Comparison of ENCODE assay signal across 14 cellular contexts in the genomic region with DNA sequence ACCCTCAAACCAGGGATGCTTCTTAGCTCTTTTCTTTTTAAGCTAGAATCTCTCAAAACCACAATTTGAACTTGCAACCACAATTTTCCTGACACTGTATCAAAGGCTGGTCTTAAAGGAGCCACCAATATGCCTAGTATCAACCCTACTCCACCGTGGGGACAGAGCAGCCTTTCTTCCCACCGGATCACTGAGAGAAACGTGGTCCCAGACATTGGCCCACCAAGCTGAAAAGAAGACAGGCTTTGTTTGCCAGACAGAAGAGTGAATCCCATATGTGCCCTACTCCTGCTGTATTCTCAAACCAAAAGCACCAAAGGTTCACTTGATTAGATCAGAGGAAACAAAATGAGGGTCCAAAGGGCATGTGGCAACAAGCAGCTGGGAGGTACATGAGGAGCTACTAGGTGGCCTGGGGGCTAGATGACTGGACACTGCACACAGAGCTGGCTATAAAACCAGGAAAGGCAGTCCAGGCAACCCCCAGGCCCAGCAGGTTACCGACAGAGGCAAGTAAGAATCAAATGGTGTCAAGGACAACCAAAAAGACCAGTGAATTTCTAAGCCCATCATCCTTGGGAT. TPM values are rescaled to one million over a fixed set of nuclear protein-coding genes. Genes with fewer than 3 reads are reported as not detected.
A peak's percentile ranks its signal among the peaks of the same experiment; 100 is the strongest.
DNase-seq lines count a peak whose midpoint lies in the region; FAIRE-seq and TF ChIP-seq lines count a peak whose summit lies in the region.
"Had no signal": no experiment of that assay in that cellular context is flagged by ENCODE, and none has a peak within 500 bp of the region (broad histone marks: within the 10 kb centered on the region; RNA-seq: fewer than 3 reads in every experiment).

No MANE protein-coding gene starts in this region.

- peaks cover 9% of the 10 kb centered on the region for H3K27me3 Mint-ChIP-seq in endothelial cell (ENCODE audit: unreplicated experiment)
- H3K27me3 Mint-ChIP-seq in neural crest cell (ENCODE audit: low read depth) = peaks cover under 1% of the 10 kb centered on the region
- H3K27me3 Mint-ChIP-seq in mesothelial cell of epicardium (ENCODE audit: low read depth) = peaks cover 2% of the 10 kb centered on the region

- no peak overlapping the region for H2AFZ ChIP-seq in KMS-11 (ENCODE audit: low read depth)

- peaks cover 0 to 56% (median 25%) of the 10 kb centered on the region in 11 experiments; a peak in 14 of 22 replicates for H4K20me1 ChIP-seq in BLaER1 treated with 17β-estradiol and CSF1 and Interleukin-3, amounts not matched to agents 10 nM and 100 nM
- H4K20me1 ChIP-seq in KMS-11 (ENCODE audit: insufficient read depth) = no peaks in the 10 kb centered on the region

- no peak overlapping the region for H3K4me3 ChIP-seq in BLaER1 treated with 17β-estradiol and CSF1 and Interleukin-3, amounts not matched to agents 10 nM and 100 nM
- no peak overlapping the region for H3K4me3 ChIP-seq in KMS-11 (IDR thresholded peaks at IDR 0.05; ENCODE audit: insufficient read depth, low read depth, low read length)
- H3K4me3 ChIP-seq: adrenal gland had no signal

- H3K4me2 ChIP-seq in BLaER1 treated with 17β-estradiol and CSF1 and Interleukin-3, amounts not matched to agents 10 nM and 100 nM = peak overlapping the region; percentile 86 to 99 (median 95)
- H3K4me2 ChIP-seq in KMS-11 = peak overlapping the region; percentile 43

- peaks cover 34% of the 10 kb centered on the region for H3K4me1 Mint-ChIP-seq in endothelial cell (ENCODE audit: unreplicated experiment)
- peaks cover 37% of the 10 kb centered on the region for H3K4me1 Mint-ChIP-seq in neural crest cell
- H3K4me1 Mint-ChIP-seq in mesothelial cell of epicardium = peaks cover 5% of the 10 kb centered on the region

- peak overlapping the region; percentile 42 for H3K27ac Mint-ChIP-seq in endothelial cell (ENCODE audit: unreplicated experiment)
- no peak overlapping the region for H3K27ac Mint-ChIP-seq in neural crest cell (ENCODE audit: unreplicated experiment)
- no peak overlapping the region for H3K27ac Mint-ChIP-seq in mesothelial cell of epicardium

- peak overlapping the region in 8 of 11 experiments; percentile 15 to 71 (median 48); a peak in 9 of 22 replicates for H3K27ac ChIP-seq in BLaER1 treated with 17β-estradiol and CSF1 and Interleukin-3, amounts not matched to agents 10 nM and 100 nM
- peak overlapping the region; percentile 42 for H3K27ac ChIP-seq in KMS-11

- peak overlapping the region in 2 of 11 experiments; percentile 47 to 54; a peak in 2 of 22 replicates for H3K9ac ChIP-seq in BLaER1 treated with 17β-estradiol and CSF1 and Interleukin-3, amounts not matched to agents 10 nM and 100 nM
- H3K9ac ChIP-seq in KMS-11 = no peak overlapping the region

- no peak for TF ChIP-seq CTCF in KMS-11 (conservative IDR thresholded peaks at IDR 0.05; ENCODE audit: low read depth, low read length)
- no peak for TF ChIP-seq CTCF in endothelial cell (IDR thresholded peaks at IDR 0.05; ENCODE audit: unreplicated experiment)
- no peak for TF ChIP-seq CTCF in neural crest cell (conservative IDR thresholded peaks at IDR 0.05)
- no peak for TF ChIP-seq CTCF in mesothelial cell of epicardium (IDR thresholded peaks at IDR 0.05; ENCODE audit: unreplicated experiment)

- H3K36me3 ChIP-seq in BLaER1 treated with 17β-estradiol and CSF1 and Interleukin-3, amounts not matched to agents 10 nM and 100 nM = peaks cover 48 to 63% (median 55%) of the 10 kb centered on the region in 11 experiments
- no peaks in the 10 kb centered on the region for H3K36me3 ChIP-seq in KMS-11 (ENCODE audit: insufficient read depth)

- no peaks in the 10 kb centered on the region for H3K9me3 ChIP-seq in BLaER1 treated with 17β-estradiol and CSF1 and Interleukin-3, amounts not matched to agents 10 nM and 100 nM (replicated peaks in 1 of 11)
- H3K9me3 ChIP-seq: adrenal gland had no signal

- no peak for FAIRE-seq in frontal cortex (lab: Jason Lieb, UNC)

- peak overlapping the region; percentile 42 for H3K4me3 Mint-ChIP-seq in endothelial cell (ENCODE audit: unreplicated experiment)
- peak overlapping the region; percentile 77 for H3K4me3 Mint-ChIP-seq in neural crest cell
- no peak overlapping the region for H3K4me3 Mint-ChIP-seq in mesothelial cell of epicardium

- no peaks in the 10 kb centered on the region for H3K79me2 ChIP-seq in KMS-11 (ENCODE audit: insufficient read depth, low read depth)

- H3K27me3 ChIP-seq in BLaER1 treated with 17β-estradiol and CSF1 and Interleukin-3, amounts not matched to agents 10 nM and 100 nM = no peaks in the 10 kb centered on the region
- H3K27me3 ChIP-seq in KMS-11 (ENCODE audit: insufficient read depth, low read depth) = no peaks in the 10 kb centered on the region
- H3K27me3 ChIP-seq: adrenal gland had no signal

- H3K4me1 ChIP-seq in BLaER1 treated with 17β-estradiol and CSF1 and Interleukin-3, amounts not matched to agents 10 nM and 100 nM = peaks cover 43 to 58% (median 51%) of the 10 kb centered on the region in 10 experiments
- H3K4me1 ChIP-seq in KMS-11 (ENCODE audit: low read depth, poor library complexity, severe bottlenecking) = peaks cover 53% of the 10 kb centered on the region

- no peak for DNase-seq in endothelial cell (ENCODE audit: low spot score)
- no peak for DNase-seq in neural crest cell (ENCODE audit: low read depth, low spot score)
- DNase-seq in frontal cortex (ENCODE audit: low spot score in 2 of 2) = no peak
- DNase-seq in NCI-H1930 (lab: John Stamatoyannopoulos, UW) = no peak
- DNase-seq in mesothelial cell of epicardium (ENCODE audit: low spot score in 2 of 2, unreplicated experiment in 2 of 2) = no peak
- DNase-seq in A172 (ENCODE audit: low spot score) = no peak
- DNase-seq: adrenal gland; dermis blood vessel endothelial cell; NCI-H146; NCI-H69; stimulated activated CD4-positive, alpha-beta T cell treated with anti-CD3 and anti-CD28 coated beads, Interleukin-2, amount 100 ng/mL, for 24 hours had no signal

- H3K9me3 Mint-ChIP-seq in endothelial cell (ENCODE audit: unreplicated experiment) (no peaks in the 10 kb centered on the region), neural crest cell (no peaks in the 10 kb centered on the region), mesothelial cell of epicardium (no peaks in the 10 kb centered on the region)

- H3K36me3 Mint-ChIP-seq in endothelial cell (ENCODE audit: low read depth, unreplicated experiment) (peaks cover 53% of the 10 kb centered on the region), neural crest cell (ENCODE audit: low read depth) (peaks cover 32% of the 10 kb centered on the region), mesothelial cell of epicardium (peaks cover 37% of the 10 kb centered on the region)

RNA-seq across cellular contexts. Expression of a gene that starts 3.6 kb away (rescaled TPM):
- total RNA-seq in endothelial cell (ENCODE audit: unreplicated experiment) = 25.3 TPM
- total RNA-seq in neural crest cell = 42.0 and 42.1 TPM in 2 replicates
- total RNA-seq in frontal cortex = 2.0 TPM
- 6.2 to 8.7 TPM (median 8.2 TPM) in 3 replicates for total RNA-seq in mesothelial cell of epicardium
- total RNA-seq in A172 (2014; rRNA removed; shearing (Covaris generic)) = 0.05 TPM in 1 of 2 replicates, not detected in the other
- total RNA-seq: Daoy had no signal

RNA-seq across cellular contexts. Expression of a gene that starts 34.2 kb away (rescaled TPM):
- total RNA-seq in endothelial cell (ENCODE audit: unreplicated experiment) (239 TPM), neural crest cell (315 and 329 TPM in 2 replicates), frontal cortex (223 TPM), mesothelial cell of epicardium (253 to 266 TPM (median 263 TPM) in 3 replicates)
- 153 and 155 TPM in 2 replicates for total RNA-seq in A172 (2014; rRNA removed; shearing (Covaris generic))

RNA-seq across cellular contexts. Expression of a gene that starts 34.3 kb away (rescaled TPM):
- total RNA-seq in endothelial cell (ENCODE audit: unreplicated experiment) = 53.1 TPM
- total RNA-seq in neural crest cell = 46.9 and 53.9 TPM in 2 replicates
- 7.7 TPM for total RNA-seq in frontal cortex
- 74.0 to 83.6 TPM (median 75.8 TPM) in 3 replicates for total RNA-seq in mesothelial cell of epicardium
- total RNA-seq in A172 (2014; rRNA removed; shearing (Covaris generic)) = 34.7 and 45.9 TPM in 2 replicates

RNA-seq across cellular contexts. Expression of a gene that starts 57.8 kb away (rescaled TPM):
- total RNA-seq in endothelial cell (ENCODE audit: unreplicated experiment) (1.2 TPM), neural crest cell (not detected in 2 replicates), frontal cortex (0.82 TPM), mesothelial cell of epicardium (not detected in 3 replicates)
- 0.17 TPM in 1 of 2 replicates, not detected in the other for total RNA-seq in A172 (2014; rRNA removed; shearing (Covaris generic))
- total RNA-seq: Daoy, dermis blood vessel endothelial cell had no signal
